In genomic region chr4:27930291-27930690, GRCh38 we compare ENCODE assay signal across 4 cellular contexts.
"Had no signal": no experiment of that assay in that cellular context is flagged by ENCODE, and none has a peak within 500 bp of the region (broad histone marks: within the 10 kb centered on the region; RNA-seq: fewer than 3 reads in every experiment).

No MANE protein-coding gene starts in this region.

- H3K4me3 Mint-ChIP-seq: IgD-negative memory B cell had no signal

- H3K27me3 Mint-ChIP-seq: IgD-negative memory B cell had no signal

- H3K4me1 Mint-ChIP-seq: IgD-negative memory B cell had no signal

- H3K27ac Mint-ChIP-seq: IgD-negative memory B cell had no signal

- DNase-seq: IMR-90, KBM-7, KG1 had no signal
